1 cellular context compared by ENCODE assay signal in the genomic region with DNA sequence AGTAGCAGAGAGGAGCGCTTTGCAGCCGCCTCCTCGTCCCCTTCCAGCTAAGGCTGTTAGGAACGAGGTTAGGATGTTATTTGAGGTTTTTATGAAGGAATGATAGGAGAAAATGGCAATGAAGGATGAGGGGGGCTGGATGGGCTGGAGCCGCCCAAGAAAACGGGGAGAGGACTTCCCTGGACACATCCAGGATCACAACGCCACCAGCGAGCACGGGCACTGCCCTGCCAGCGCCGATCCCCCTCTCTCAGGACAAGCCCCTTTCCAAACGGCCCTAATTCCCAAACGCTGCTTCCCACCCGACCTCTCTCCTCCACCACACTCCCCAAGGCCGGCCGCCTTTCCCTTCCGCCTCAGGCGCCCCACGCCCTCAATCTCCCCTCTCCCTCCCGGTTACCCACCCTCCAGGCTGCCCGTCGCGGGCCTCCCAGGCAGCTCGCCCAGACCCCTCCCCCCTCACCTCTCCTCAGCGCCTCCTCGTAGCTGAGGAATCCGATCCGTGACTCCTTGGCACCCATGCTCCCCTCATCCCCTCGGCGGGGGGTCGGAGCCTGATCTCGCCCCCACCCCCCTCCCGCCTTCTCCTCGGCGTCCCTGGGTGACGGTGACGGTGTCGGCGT.
A peak's percentile ranks its signal among the peaks of the same experiment; 100 is the strongest.
TF ChIP-seq lines count a peak whose summit lies in the region.

No MANE protein-coding gene starts in this region.

TF ChIP-seq in H1, 55 proteins besides CTCF, POLR2A, EP300 and RAD21 (continued from another document):
- TF ChIP-seq, protein P1, sequence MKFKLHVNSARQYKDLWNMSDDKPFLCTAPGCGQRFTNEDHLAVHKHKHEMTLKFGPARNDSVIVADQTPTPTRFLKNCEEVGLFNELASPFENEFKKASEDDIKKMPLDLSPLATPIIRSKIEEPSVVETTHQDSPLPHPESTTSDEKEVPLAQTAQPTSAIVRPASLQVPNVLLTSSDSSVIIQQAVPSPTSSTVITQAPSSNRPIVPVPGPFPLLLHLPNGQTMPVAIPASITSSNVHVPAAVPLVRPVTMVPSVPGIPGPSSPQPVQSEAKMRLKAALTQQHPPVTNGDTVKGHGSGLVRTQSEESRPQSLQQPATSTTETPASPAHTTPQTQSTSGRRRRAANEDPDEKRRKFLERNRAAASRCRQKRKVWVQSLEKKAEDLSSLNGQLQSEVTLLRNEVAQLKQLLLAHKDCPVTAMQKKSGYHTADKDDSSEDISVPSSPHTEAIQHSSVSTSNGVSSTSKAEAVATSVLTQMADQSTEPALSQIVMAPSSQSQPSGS (IDR thresholded peaks at IDR 0.05; ENCODE audit: low read length): no peak
- TF ChIP-seq CEBPB (IDR thresholded peaks at IDR 0.05; ENCODE audit: low read depth, low read length): no peak
- TF ChIP-seq HDAC2 (IDR thresholded peaks at IDR 0.05; ENCODE audit: borderline replicate concordance in 1 of 2, low read depth in 2 of 2, low read length in 2 of 2): no peak; a peak in 2 of 4 replicates
- TF ChIP-seq POU5F1 (IDR thresholded peaks at IDR 0.05; ENCODE audit: low read depth, low read length): no peak
- TF ChIP-seq, protein P2, sequence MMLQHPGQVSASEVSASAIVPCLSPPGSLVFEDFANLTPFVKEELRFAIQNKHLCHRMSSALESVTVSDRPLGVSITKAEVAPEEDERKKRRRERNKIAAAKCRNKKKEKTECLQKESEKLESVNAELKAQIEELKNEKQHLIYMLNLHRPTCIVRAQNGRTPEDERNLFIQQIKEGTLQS (IDR thresholded peaks at IDR 0.05; ENCODE audit: insufficient read depth, low read depth, low read length): no peak
- no peak for TF ChIP-seq RNF2 (IDR thresholded peaks at IDR 0.05; ENCODE audit: borderline replicate concordance, low read depth, low read length, missing control alignments, poor library complexity, severe bottlenecking)
- no peak for TF ChIP-seq CHD1 (IDR thresholded peaks at IDR 0.05; ENCODE audit: low read depth, low read length)
- TF ChIP-seq GTF2F1 (IDR thresholded peaks at IDR 0.05; ENCODE audit: borderline replicate concordance, low read depth, low read length): no peak
- TF ChIP-seq TBP (IDR thresholded peaks at IDR 0.05; ENCODE audit: low read depth, low read length): no peak
- TF ChIP-seq, protein P3, sequence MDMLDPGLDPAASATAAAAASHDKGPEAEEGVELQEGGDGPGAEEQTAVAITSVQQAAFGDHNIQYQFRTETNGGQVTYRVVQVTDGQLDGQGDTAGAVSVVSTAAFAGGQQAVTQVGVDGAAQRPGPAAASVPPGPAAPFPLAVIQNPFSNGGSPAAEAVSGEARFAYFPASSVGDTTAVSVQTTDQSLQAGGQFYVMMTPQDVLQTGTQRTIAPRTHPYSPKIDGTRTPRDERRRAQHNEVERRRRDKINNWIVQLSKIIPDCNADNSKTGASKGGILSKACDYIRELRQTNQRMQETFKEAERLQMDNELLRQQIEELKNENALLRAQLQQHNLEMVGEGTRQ (IDR thresholded peaks at IDR 0.05; ENCODE audit: low read length): no peak
- no peak for TF ChIP-seq CTBP2 (IDR thresholded peaks at IDR 0.05; ENCODE audit: borderline replicate concordance, insufficient read depth, insufficient read length, low read length)
- no peak for TF ChIP-seq SP1 (IDR thresholded peaks at IDR 0.05; ENCODE audit: low read depth, low read length)
- no peak for TF ChIP-seq GABPA (IDR thresholded peaks at IDR 0.05; ENCODE audit: borderline replicate concordance, insufficient read depth, low read length)
- no peak for TF ChIP-seq KDM1A (IDR thresholded peaks at IDR 0.05; ENCODE audit: borderline replicate concordance, low read length)
- 0 out of 2 replicates have a peak, but pooled peaks have one; percentile 24 for TF ChIP-seq TEAD4 (IDR thresholded peaks at IDR 0.05; ENCODE audit: low read depth, low read length)
- TF ChIP-seq JUN (IDR thresholded peaks at IDR 0.05; ENCODE audit: low read depth, low read length): no peak
- TF ChIP-seq SIRT6 (IDR thresholded peaks at IDR 0.05; ENCODE audit: low read length): no peak
- TF ChIP-seq MAFK (IDR thresholded peaks at IDR 0.05; ENCODE audit: low read depth, low read length): no peak
- no peak for TF ChIP-seq ZNF274 (IDR thresholded peaks at IDR 0.05; ENCODE audit: borderline replicate concordance, extremely low read depth, low read length)
- TF ChIP-seq, protein P4, sequence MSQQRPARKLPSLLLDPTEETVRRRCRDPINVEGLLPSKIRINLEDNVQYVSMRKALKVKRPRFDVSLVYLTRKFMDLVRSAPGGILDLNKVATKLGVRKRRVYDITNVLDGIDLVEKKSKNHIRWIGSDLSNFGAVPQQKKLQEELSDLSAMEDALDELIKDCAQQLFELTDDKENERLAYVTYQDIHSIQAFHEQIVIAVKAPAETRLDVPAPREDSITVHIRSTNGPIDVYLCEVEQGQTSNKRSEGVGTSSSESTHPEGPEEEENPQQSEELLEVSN (IDR thresholded peaks at IDR 0.05): no peak
- TF ChIP-seq CBX8 (IDR thresholded peaks at IDR 0.05; ENCODE audit: borderline replicate concordance, low read depth, low read length): no peak
- TF ChIP-seq CREB1 (IDR thresholded peaks at IDR 0.05): no peak
- no peak for TF ChIP-seq SUZ12 (IDR thresholded peaks at IDR 0.05; ENCODE audit: low read length)
- TF ChIP-seq BRCA1 (IDR thresholded peaks at IDR 0.05; ENCODE audit: low read depth, low read length): no peak
- TF ChIP-seq, protein P5, sequence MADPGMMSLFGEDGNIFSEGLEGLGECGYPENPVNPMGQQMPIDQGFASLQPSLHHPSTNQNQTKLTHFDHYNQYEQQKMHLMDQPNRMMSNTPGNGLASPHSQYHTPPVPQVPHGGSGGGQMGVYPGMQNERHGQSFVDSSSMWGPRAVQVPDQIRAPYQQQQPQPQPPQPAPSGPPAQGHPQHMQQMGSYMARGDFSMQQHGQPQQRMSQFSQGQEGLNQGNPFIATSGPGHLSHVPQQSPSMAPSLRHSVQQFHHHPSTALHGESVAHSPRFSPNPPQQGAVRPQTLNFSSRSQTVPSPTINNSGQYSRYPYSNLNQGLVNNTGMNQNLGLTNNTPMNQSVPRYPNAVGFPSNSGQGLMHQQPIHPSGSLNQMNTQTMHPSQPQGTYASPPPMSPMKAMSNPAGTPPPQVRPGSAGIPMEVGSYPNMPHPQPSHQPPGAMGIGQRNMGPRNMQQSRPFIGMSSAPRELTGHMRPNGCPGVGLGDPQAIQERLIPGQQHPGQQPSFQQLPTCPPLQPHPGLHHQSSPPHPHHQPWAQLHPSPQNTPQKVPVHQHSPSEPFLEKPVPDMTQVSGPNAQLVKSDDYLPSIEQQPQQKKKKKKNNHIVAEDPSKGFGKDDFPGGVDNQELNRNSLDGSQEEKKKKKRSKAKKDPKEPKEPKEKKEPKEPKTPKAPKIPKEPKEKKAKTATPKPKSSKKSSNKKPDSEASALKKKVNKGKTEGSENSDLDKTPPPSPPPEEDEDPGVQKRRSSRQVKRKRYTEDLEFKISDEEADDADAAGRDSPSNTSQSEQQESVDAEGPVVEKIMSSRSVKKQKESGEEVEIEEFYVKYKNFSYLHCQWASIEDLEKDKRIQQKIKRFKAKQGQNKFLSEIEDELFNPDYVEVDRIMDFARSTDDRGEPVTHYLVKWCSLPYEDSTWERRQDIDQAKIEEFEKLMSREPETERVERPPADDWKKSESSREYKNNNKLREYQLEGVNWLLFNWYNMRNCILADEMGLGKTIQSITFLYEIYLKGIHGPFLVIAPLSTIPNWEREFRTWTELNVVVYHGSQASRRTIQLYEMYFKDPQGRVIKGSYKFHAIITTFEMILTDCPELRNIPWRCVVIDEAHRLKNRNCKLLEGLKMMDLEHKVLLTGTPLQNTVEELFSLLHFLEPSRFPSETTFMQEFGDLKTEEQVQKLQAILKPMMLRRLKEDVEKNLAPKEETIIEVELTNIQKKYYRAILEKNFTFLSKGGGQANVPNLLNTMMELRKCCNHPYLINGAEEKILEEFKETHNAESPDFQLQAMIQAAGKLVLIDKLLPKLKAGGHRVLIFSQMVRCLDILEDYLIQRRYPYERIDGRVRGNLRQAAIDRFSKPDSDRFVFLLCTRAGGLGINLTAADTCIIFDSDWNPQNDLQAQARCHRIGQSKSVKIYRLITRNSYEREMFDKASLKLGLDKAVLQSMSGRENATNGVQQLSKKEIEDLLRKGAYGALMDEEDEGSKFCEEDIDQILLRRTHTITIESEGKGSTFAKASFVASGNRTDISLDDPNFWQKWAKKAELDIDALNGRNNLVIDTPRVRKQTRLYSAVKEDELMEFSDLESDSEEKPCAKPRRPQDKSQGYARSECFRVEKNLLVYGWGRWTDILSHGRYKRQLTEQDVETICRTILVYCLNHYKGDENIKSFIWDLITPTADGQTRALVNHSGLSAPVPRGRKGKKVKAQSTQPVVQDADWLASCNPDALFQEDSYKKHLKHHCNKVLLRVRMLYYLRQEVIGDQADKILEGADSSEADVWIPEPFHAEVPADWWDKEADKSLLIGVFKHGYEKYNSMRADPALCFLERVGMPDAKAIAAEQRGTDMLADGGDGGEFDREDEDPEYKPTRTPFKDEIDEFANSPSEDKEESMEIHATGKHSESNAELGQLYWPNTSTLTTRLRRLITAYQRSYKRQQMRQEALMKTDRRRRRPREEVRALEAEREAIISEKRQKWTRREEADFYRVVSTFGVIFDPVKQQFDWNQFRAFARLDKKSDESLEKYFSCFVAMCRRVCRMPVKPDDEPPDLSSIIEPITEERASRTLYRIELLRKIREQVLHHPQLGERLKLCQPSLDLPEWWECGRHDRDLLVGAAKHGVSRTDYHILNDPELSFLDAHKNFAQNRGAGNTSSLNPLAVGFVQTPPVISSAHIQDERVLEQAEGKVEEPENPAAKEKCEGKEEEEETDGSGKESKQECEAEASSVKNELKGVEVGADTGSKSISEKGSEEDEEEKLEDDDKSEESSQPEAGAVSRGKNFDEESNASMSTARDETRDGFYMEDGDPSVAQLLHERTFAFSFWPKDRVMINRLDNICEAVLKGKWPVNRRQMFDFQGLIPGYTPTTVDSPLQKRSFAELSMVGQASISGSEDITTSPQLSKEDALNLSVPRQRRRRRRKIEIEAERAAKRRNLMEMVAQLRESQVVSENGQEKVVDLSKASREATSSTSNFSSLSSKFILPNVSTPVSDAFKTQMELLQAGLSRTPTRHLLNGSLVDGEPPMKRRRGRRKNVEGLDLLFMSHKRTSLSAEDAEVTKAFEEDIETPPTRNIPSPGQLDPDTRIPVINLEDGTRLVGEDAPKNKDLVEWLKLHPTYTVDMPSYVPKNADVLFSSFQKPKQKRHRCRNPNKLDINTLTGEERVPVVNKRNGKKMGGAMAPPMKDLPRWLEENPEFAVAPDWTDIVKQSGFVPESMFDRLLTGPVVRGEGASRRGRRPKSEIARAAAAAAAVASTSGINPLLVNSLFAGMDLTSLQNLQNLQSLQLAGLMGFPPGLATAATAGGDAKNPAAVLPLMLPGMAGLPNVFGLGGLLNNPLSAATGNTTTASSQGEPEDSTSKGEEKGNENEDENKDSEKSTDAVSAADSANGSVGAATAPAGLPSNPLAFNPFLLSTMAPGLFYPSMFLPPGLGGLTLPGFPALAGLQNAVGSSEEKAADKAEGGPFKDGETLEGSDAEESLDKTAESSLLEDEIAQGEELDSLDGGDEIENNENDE (IDR thresholded peaks at IDR 0.05; ENCODE audit: insufficient replicate concordance, low read length): no peak
- TF ChIP-seq PHF8 (conservative IDR thresholded peaks at IDR 0.05; ENCODE audit: low read depth, low read length): peak; percentile 44
- no peak for TF ChIP-seq POLR2AphosphoS5 (IDR thresholded peaks at IDR 0.05; ENCODE audit: low read depth, low read length)
- TF ChIP-seq BCL11A (IDR thresholded peaks at IDR 0.05; ENCODE audit: low read depth in 2 of 2, low read length in 2 of 2): no peak
- no peak for TF ChIP-seq TAF7 (optimal IDR thresholded peaks at IDR 0.05; ENCODE audit: borderline replicate concordance, low read depth, low read length)
- TF ChIP-seq TAF1 (IDR thresholded peaks at IDR 0.05; ENCODE audit: low read depth, low read length): no peak; the same call in 1 of the 2 replicates
- TF ChIP-seq JUND (IDR thresholded peaks at IDR 0.05; ENCODE audit: low read length): no peak
- peak; percentile 77 for TF ChIP-seq ASH2L (IDR thresholded peaks at IDR 0.05; ENCODE audit: low read length)
- TF ChIP-seq EZH2 (IDR thresholded peaks at IDR 0.05; ENCODE audit: low read depth, low read length, severe bottlenecking): no peak
- peak; percentile 28 for TF ChIP-seq KDM4A (IDR thresholded peaks at IDR 0.05; ENCODE audit: low read depth, low read length, severe bottlenecking)
- peak; percentile 26 for TF ChIP-seq RBBP5 (IDR thresholded peaks at IDR 0.05; ENCODE audit: borderline replicate concordance, low read depth, low read length)
- TF ChIP-seq SP2 (IDR thresholded peaks at IDR 0.05; ENCODE audit: low read length): no peak
- no peak for TF ChIP-seq RFX5 (IDR thresholded peaks at IDR 0.05; ENCODE audit: borderline replicate concordance, low read depth, low read length)
- TF ChIP-seq YY1 (IDR thresholded peaks at IDR 0.05; ENCODE audit: low read depth, low read length): no peak
- no peak for TF ChIP-seq FOSL1 (IDR thresholded peaks at IDR 0.05; ENCODE audit: insufficient read depth, low read depth, low read length)
- 0 out of 2 replicates have a peak, but pooled peaks have one; percentile 45 for TF ChIP-seq KDM5A (IDR thresholded peaks at IDR 0.05; ENCODE audit: low read length)
- TF ChIP-seq TCF12 (IDR thresholded peaks at IDR 0.05; ENCODE audit: low read depth, low read length): no peak
- no peak for TF ChIP-seq RXRA (IDR thresholded peaks at IDR 0.05; ENCODE audit: insufficient read depth, low read depth, low read length)
- TF ChIP-seq, protein P6, sequence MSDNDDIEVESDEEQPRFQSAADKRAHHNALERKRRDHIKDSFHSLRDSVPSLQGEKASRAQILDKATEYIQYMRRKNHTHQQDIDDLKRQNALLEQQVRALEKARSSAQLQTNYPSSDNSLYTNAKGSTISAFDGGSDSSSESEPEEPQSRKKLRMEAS (IDR thresholded peaks at IDR 0.05): no peak
- TF ChIP-seq SIN3A (conservative IDR thresholded peaks at IDR 0.05 in 1 of 2, IDR thresholded peaks at IDR 0.05 in 1 of 2; ENCODE audit: low read depth in 1 of 2, low read length in 2 of 2): no peak
- TF ChIP-seq EGR1 (IDR thresholded peaks at IDR 0.05; ENCODE audit: borderline replicate concordance, low read depth, low read length): no peak
- no peak for TF ChIP-seq CHD2 (IDR thresholded peaks at IDR 0.05; ENCODE audit: low read length)
- TF ChIP-seq SP4 (IDR thresholded peaks at IDR 0.05; ENCODE audit: low read length): no peak
